Comparison of ENCODE assay signal across 17 cellular contexts in genomic region chr9:21902112-21902511, GRCh38.
DNase-seq lines count a peak whose midpoint lies in the region; ATAC-seq, FAIRE-seq and TF ChIP-seq lines count a peak whose summit lies in the region.
"Had no signal": no experiment of that assay in that cellular context is flagged by ENCODE, and none has a peak within 500 bp of the region (broad histone marks: within the 10 kb centered on the region; RNA-seq: fewer than 3 reads in every experiment).

No MANE protein-coding gene starts in this region.

- BruUV-seq in PC-3 (replicated peaks; lab: Mats Ljungman, UMichigan) (no TSS peak), HepG2 (replicated peaks; lab: Mats Ljungman, UMichigan) (no TSS peak)

- H3K79me2 ChIP-seq in PC-3 (ENCODE audit: low read length) = no peaks in the 10 kb centered on the region
- H3K79me2 ChIP-seq in HepG2 (ENCODE audit: insufficient read depth, low read length) = no peaks in the 10 kb centered on the region

- H3K4me1 ChIP-seq in cardiac muscle cell (ENCODE audit: low read depth) (no peaks in the 10 kb centered on the region), left ventricle myocardium inferior (no peaks in the 10 kb centered on the region), PC-3 (ENCODE audit: insufficient read depth, low read length) (no peaks in the 10 kb centered on the region), testis (no peaks in the 10 kb centered on the region), HepG2 (ENCODE audit: insufficient read depth, low read length) (no peaks in the 10 kb centered on the region)
- H3K4me1 ChIP-seq: adrenal gland, SJCRH30, upper lobe of right lung had no signal

- H3K4me2 ChIP-seq in PC-3 (ENCODE audit: low read length) (no peak overlapping the region), HepG2 (ENCODE audit: low read depth, low read length) (no peak overlapping the region)

- no peak for DNase-seq in cardiac muscle cell (ENCODE audit: low read depth in 1 of 2, low spot score in 1 of 2)
- no peak for DNase-seq in left ventricle myocardium inferior
- peak; percentile 6 for DNase-seq in PC-3
- no peak for DNase-seq in testis
- DNase-seq in NCI-H1048 (lab: John Stamatoyannopoulos, UW) = no peak
- DNase-seq in HepG2 (ENCODE audit: low spot score) = no peak
- no peak for DNase-seq in left colon
- DNase-seq: adrenal gland, mucosa of descending colon, NCI-H1417 treated with DMSO at 0.1 percent for 48 hours, NCI-H524, SJCRH30, upper lobe of right lung, WERI-Rb-1 had no signal

- intact Hi-C loops in left ventricle myocardium inferior (cut with micrococcal nuclease) = no loop called here
- intact Hi-C loops in PC-3 (cut with micrococcal nuclease) = no loop called here
- intact Hi-C loops in testis (cut with DNase I; ENCODE audit: low total_unique reads) = no loop called here
- intact Hi-C loops in HepG2 (cut with micrococcal nuclease; ENCODE audit: unreplicated experiment) = no loop called here
- intact Hi-C loops in left colon (cut with DNase I, micrococcal nuclease) = no loop called here

- H3K9ac ChIP-seq in PC-3 (ENCODE audit: low read length) (no peak overlapping the region), HepG2 (ENCODE audit: insufficient read depth, low read depth, low read length) (no peak overlapping the region)

- WGBS in testis, 2 donors = 44 to 87% methylated on average over 1 of the region's 1 CpG
- 90% methylated on average over 1 of the region's 1 CpG for WGBS in HepG2 (ENCODE audit: low lambda C conversion rate)

- TF ChIP-seq EP300 in HepG2 (IDR thresholded peaks at IDR 0.05; ENCODE audit: low read depth in 2 of 2, low read length in 2 of 2) (no peak), HepG2 (CRISPR knock-in tag; IDR thresholded peaks at IDR 0.05; ENCODE audit: borderline replicate concordance) (no peak)

- FAIRE-seq in HepG2 (lab: Jason Lieb, UNC) = no peak
- FAIRE-seq: colon, HTR-8/SVneo had no signal

- H3K36me3 ChIP-seq in cardiac muscle cell = no peaks in the 10 kb centered on the region
- H3K36me3 ChIP-seq in left ventricle myocardium inferior = peaks cover under 1% of the 10 kb centered on the region
- no peaks in the 10 kb centered on the region for H3K36me3 ChIP-seq in PC-3 (ENCODE audit: low read depth, low read length)
- H3K36me3 ChIP-seq in testis (ENCODE audit: low read depth, missing control alignments) = no peaks in the 10 kb centered on the region
- no peaks in the 10 kb centered on the region for H3K36me3 ChIP-seq in HepG2 (replicated peaks in 1 of 2; ENCODE audit: control insufficient read depth in 1 of 2, insufficient read depth in 2 of 2, low read length in 2 of 2)
- H3K36me3 ChIP-seq: adrenal gland, SJCRH30, upper lobe of right lung, WERI-Rb-1 had no signal

- peak overlapping the region; percentile 13 for H3K27ac ChIP-seq in cardiac muscle cell
- no peak overlapping the region for H3K27ac ChIP-seq in left ventricle myocardium inferior (replicated peaks)
- no peak overlapping the region for H3K27ac ChIP-seq in PC-3 (ENCODE audit: low read length)
- H3K27ac ChIP-seq in testis = no peak overlapping the region
- H3K27ac ChIP-seq in HepG2 (ENCODE audit: extremely low read length, insufficient read depth, low read length) = no peak overlapping the region
- H3K27ac ChIP-seq: adrenal gland, SJCRH30, upper lobe of right lung, WERI-Rb-1 had no signal

- H4K20me1 ChIP-seq in PC-3 (ENCODE audit: low read length) (no peaks in the 10 kb centered on the region), HepG2 (ENCODE audit: insufficient read depth, low read length) (no peaks in the 10 kb centered on the region)

- ATAC-seq in HG03342 (IDR thresholded peaks at IDR 0.05; ENCODE audit: unreplicated experiment) = peak; percentile 74
- peak; percentile 33; the same call in 1 of the 2 replicates for ATAC-seq in PC-3
- ATAC-seq in HepG2 = no peak
- no peak for ATAC-seq in left colon
- ATAC-seq: mucosa of descending colon, upper lobe of right lung had no signal

- no peaks in the 10 kb centered on the region for H3K9me2 ChIP-seq in PC-3 (replicated peaks; ENCODE audit: low read length)

- H3K9me3 ChIP-seq in cardiac muscle cell (ENCODE audit: low read depth) = no peaks in the 10 kb centered on the region
- peaks cover 63% of the 10 kb centered on the region for H3K9me3 ChIP-seq in left ventricle myocardium inferior (replicated peaks)
- no peaks in the 10 kb centered on the region for H3K9me3 ChIP-seq in PC-3 (ENCODE audit: low read length)
- H3K9me3 ChIP-seq in testis = no peaks in the 10 kb centered on the region
- H3K9me3 ChIP-seq in HepG2 (ENCODE audit: low read length) = no peaks in the 10 kb centered on the region

- no peak for TF ChIP-seq RAD21 in HepG2 (CRISPR knock-in tag; IDR thresholded peaks at IDR 0.05)

- CTCF ChIA-PET in PC-3 (lab: Charles Lee) (no interaction called here), HepG2 (lab: Yijun Ruan, JAX; ENCODE audit: low intra/inter-chr PET ratio, low total read pairs) (no interaction called here)

- H2AFZ ChIP-seq in PC-3 (ENCODE audit: low read length) (no peak overlapping the region), HepG2 (ENCODE audit: low read length) (no peak overlapping the region)

- POLR2A ChIA-PET in PC-3 (lab: Charles Lee; ENCODE audit: unreplicated experiment) (interaction anchor here (0.6 to 0.7 kb wide), 2 partner anchors 71 to 92 kb away, joined by 3 read pairs; partner anchors contain the start of genes CDKN2A and CDKN2B-AS1), HepG2 (lab: Yijun Ruan, JAX) (no interaction called here)

- TF ChIP-seq POLR2A in testis (IDR thresholded peaks at IDR 0.05) (no peak), HepG2 (IDR thresholded peaks at IDR 0.05; ENCODE audit: insufficient read depth in 1 of 2, low read depth in 2 of 2, low read length in 2 of 2) (no peak)

- in situ Hi-C loops in HepG2 (cut with HindIII; ENCODE audit: extremely low pct_ligation_motif_present, low pct_unique_long_range_greater_than_20kb) = no loop called here

- H3K27me3 ChIP-seq in cardiac muscle cell (no peaks in the 10 kb centered on the region), left ventricle myocardium inferior (ENCODE audit: low read depth) (no peaks in the 10 kb centered on the region), PC-3 (ENCODE audit: low read length) (no peaks in the 10 kb centered on the region), testis (no peaks in the 10 kb centered on the region), HepG2 (ENCODE audit: control insufficient read depth in 1 of 2, insufficient read depth in 2 of 2, low read length in 2 of 2) (no peaks in the 10 kb centered on the region)
- H3K27me3 ChIP-seq: adrenal gland, SJCRH30, upper lobe of right lung had no signal

- TF ChIP-seq CTCF in cardiac muscle cell (IDR thresholded peaks at IDR 0.05; ENCODE audit: low read depth, low read length) (no peak), left ventricle myocardium inferior (IDR thresholded peaks at IDR 0.05; ENCODE audit: borderline replicate concordance) (no peak), PC-3 (conservative IDR thresholded peaks at IDR 0.05; ENCODE audit: low read depth, low read length) (no peak), testis (IDR thresholded peaks at IDR 0.05) (no peak), HepG2 (CRISPR knock-in tag; IDR thresholded peaks at IDR 0.05) (no peak)

- no peaks in the 10 kb centered on the region for H3F3A ChIP-seq in PC-3 (ENCODE audit: low read length, unreplicated experiment)

- H3K4me3 ChIP-seq in cardiac muscle cell (no peak overlapping the region), left ventricle myocardium inferior (no peak overlapping the region), PC-3 (ENCODE audit: low read length) (no peak overlapping the region), testis (no peak overlapping the region), HepG2 (replicated peaks in 1 of 3; ENCODE audit: insufficient read depth in 1 of 3, low read depth in 2 of 3, low read length in 3 of 3) (no peak overlapping the region)
- H3K4me3 ChIP-seq: adrenal gland, mucosa of descending colon, SJCRH30, upper lobe of right lung had no signal

TF ChIP-seq in HepG2, 621 proteins besides CTCF, POLR2A, EP300 and RAD21 (continues in another document):
- no peak for TF ChIP-seq MEIS2 (CRISPR knock-in tag; IDR thresholded peaks at IDR 0.05)
- no peak for TF ChIP-seq IKZF1 (IDR thresholded peaks at IDR 0.05)
- no peak for TF ChIP-seq ZNF17 (CRISPR knock-in tag; IDR thresholded peaks at IDR 0.05)
- no peak for TF ChIP-seq ELF3 (CRISPR knock-in tag; IDR thresholded peaks at IDR 0.05)
- TF ChIP-seq CSRNP1 (CRISPR knock-in tag; IDR thresholded peaks at IDR 0.05) = no peak
- TF ChIP-seq, protein P1, sequence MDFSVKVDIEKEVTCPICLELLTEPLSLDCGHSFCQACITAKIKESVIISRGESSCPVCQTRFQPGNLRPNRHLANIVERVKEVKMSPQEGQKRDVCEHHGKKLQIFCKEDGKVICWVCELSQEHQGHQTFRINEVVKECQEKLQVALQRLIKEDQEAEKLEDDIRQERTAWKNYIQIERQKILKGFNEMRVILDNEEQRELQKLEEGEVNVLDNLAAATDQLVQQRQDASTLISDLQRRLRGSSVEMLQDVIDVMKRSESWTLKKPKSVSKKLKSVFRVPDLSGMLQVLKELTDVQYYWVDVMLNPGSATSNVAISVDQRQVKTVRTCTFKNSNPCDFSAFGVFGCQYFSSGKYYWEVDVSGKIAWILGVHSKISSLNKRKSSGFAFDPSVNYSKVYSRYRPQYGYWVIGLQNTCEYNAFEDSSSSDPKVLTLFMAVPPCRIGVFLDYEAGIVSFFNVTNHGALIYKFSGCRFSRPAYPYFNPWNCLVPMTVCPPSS (IDR thresholded peaks at IDR 0.05) = no peak
- no peak for TF ChIP-seq RFX1 (IDR thresholded peaks at IDR 0.05)
- no peak for TF ChIP-seq ZNF781 (CRISPR knock-in tag; IDR thresholded peaks at IDR 0.05; ENCODE audit: borderline replicate concordance, not compliant biosample characterization)
- TF ChIP-seq, protein P2, sequence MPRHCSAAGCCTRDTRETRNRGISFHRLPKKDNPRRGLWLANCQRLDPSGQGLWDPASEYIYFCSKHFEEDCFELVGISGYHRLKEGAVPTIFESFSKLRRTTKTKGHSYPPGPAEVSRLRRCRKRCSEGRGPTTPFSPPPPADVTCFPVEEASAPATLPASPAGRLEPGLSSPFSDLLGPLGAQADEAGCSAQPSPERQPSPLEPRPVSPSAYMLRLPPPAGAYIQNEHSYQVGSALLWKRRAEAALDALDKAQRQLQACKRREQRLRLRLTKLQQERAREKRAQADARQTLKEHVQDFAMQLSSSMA (CRISPR knock-in tag; IDR thresholded peaks at IDR 0.05) = no peak

Comparison
In these comparisons a context has a peak if more than half of its experiments do, and no peak if none do; other contexts are left out.
1. ATAC-seq: peak in HG03342 (single experiment) and PC-3 (single experiment); none in HepG2 (single experiment) and left colon (single experiment).